In genomic region chr5:120466337-120467006, GRCh38 we compare ENCODE assay signal across 13 cellular contexts. TPM values are rescaled to one million over a fixed set of nuclear protein-coding genes. Genes with fewer than 3 reads are reported as not detected.
DNase-seq lines count a peak whose midpoint lies in the region; FAIRE-seq and TF ChIP-seq lines count a peak whose summit lies in the region.
"Had no signal": no experiment of that assay in that cellular context is flagged by ENCODE, and none has a peak within 500 bp of the region (broad histone marks: within the 10 kb centered on the region; RNA-seq: fewer than 3 reads in every experiment).

No MANE protein-coding gene starts in this region.

- peak overlapping the region; percentile 97 for H2AFZ ChIP-seq in astrocyte (ENCODE audit: low read depth, low read length)

- H3K27me3 Mint-ChIP-seq in astrocyte (ENCODE audit: low read depth, unreplicated experiment): no peaks in the 10 kb centered on the region

- H3K9me3 ChIP-seq in astrocyte (ENCODE audit: insufficient read depth, low read depth, low read length): no peaks in the 10 kb centered on the region
- H3K9me3 ChIP-seq in iPS-18c (ENCODE audit: control insufficient read depth, insufficient read depth, low read length): peaks cover 5% of the 10 kb centered on the region
- no peaks in the 10 kb centered on the region for H3K9me3 ChIP-seq in stomach
- no peaks in the 10 kb centered on the region for H3K9me3 ChIP-seq in kidney (ENCODE audit: control insufficient read depth in 1 of 2, low read length in 2 of 2)
- H3K9me3 ChIP-seq in A673 (ENCODE audit: low read depth, low read length, poor library complexity, severe bottlenecking): no peaks in the 10 kb centered on the region
- H3K9me3 ChIP-seq: right atrium auricular region had no signal

- H3K36me3 ChIP-seq in astrocyte (ENCODE audit: insufficient read depth, low read length) (no peaks in the 10 kb centered on the region), stomach (no peaks in the 10 kb centered on the region), kidney (ENCODE audit: control insufficient read depth in 1 of 2, insufficient read depth in 2 of 2, low read length in 2 of 2) (no peaks in the 10 kb centered on the region), A673 (ENCODE audit: insufficient read depth, low read length, poor library complexity, severe bottlenecking) (no peaks in the 10 kb centered on the region)
- H3K36me3 ChIP-seq: right atrium auricular region had no signal

- 57 to 65% (median 64%) methylated on average over 4 of the region's 4 CpGs for WGBS in stomach, 5 donors

- H3K36me3 Mint-ChIP-seq in astrocyte (ENCODE audit: low read depth, unreplicated experiment): no peaks in the 10 kb centered on the region

- no peak overlapping the region for H3K27ac Mint-ChIP-seq in astrocyte (ENCODE audit: unreplicated experiment)
- H3K27ac Mint-ChIP-seq: activated T-cell treated with anti-CD3 and anti-CD28 coated beads, Interleukin-2, amount 50 U/mL, for 24 hours had no signal

- FAIRE-seq in astrocyte (lab: Jason Lieb, UNC) (peak; percentile 47), kidney (lab: Jason Lieb, UNC) (no peak)
- FAIRE-seq: RCC 7860 had no signal

- intact Hi-C loops in stomach (cut with DNase I; ENCODE audit: low total_unique reads) (no loop called here), kidney (cut with DNase I) (no loop called here), A673 (cut with micrococcal nuclease; ENCODE audit: unreplicated experiment) (no loop called here)

- H3K27ac ChIP-seq in astrocyte (ENCODE audit: low read depth, low read length) (peak overlapping the region; percentile 74), stomach (peak overlapping the region in 1 of 5 donors; percentile 79), kidney (ENCODE audit: low read depth in 2 of 2, low read length in 2 of 2) (no peak overlapping the region), A673 (ENCODE audit: low read depth, low read length, poor library complexity, severe bottlenecking) (no peak overlapping the region)

- H3K27me3 ChIP-seq in astrocyte (ENCODE audit: insufficient read depth, low read length) (no peaks in the 10 kb centered on the region), stomach (peaks cover 0 to 44% (median 21%) of the 10 kb centered on the region in 3 donors), A673 (replicated peaks; ENCODE audit: insufficient read depth, low read depth, low read length, poor library complexity) (peaks cover 53% of the 10 kb centered on the region)
- H3K27me3 ChIP-seq: right atrium auricular region had no signal

- peak overlapping the region; percentile 96 for H3K4me2 ChIP-seq in astrocyte (ENCODE audit: low read length)

- BruUV-seq in A673 (replicated peaks; lab: Mats Ljungman, UMichigan): no TSS peak

- peaks cover 5% of the 10 kb centered on the region for H3K4me1 Mint-ChIP-seq in astrocyte (ENCODE audit: low read depth, unreplicated experiment)

- no peak for TF ChIP-seq EP300 in stomach (IDR thresholded peaks at IDR 0.05)

- peak overlapping the region; percentile 81 for H3K4me3 ChIP-seq in HFF-Myc (replicated peaks; ENCODE audit: low read depth, low read length)
- peak overlapping the region; percentile 95 for H3K4me3 ChIP-seq in astrocyte (ENCODE audit: insufficient read depth, low read depth, low read length)
- 0 out of 2 replicates have a peak overlapping the region, but pooled peaks have one; percentile 73 for H3K4me3 ChIP-seq in iPS-18c (ENCODE audit: insufficient read depth, low read depth, low read length)
- peak overlapping the region; percentile 54 to 61 (median 56) for H3K4me3 ChIP-seq in stomach
- peak overlapping the region in 1 of 2 donors; percentile 47 for H3K4me3 ChIP-seq in kidney (ENCODE audit: low read length in 2 of 2)
- no peak overlapping the region for H3K4me3 ChIP-seq in A673 (ENCODE audit: low read depth, low read length, poor library complexity, severe bottlenecking)

- POLR2A ChIA-PET in A673 (lab: Charles Lee; ENCODE audit: low non-redundant PET): no interaction called here

- peaks cover 4% of the 10 kb centered on the region for H3K4me1 ChIP-seq in astrocyte (ENCODE audit: insufficient read depth, low read length)
- H3K4me1 ChIP-seq in stomach: peaks cover 15 to 32% (median 22%) of the 10 kb centered on the region in 4 donors
- peaks cover 0 to 5% of the 10 kb centered on the region in 2 donors for H3K4me1 ChIP-seq in kidney (ENCODE audit: control insufficient read depth in 1 of 2, insufficient read depth in 1 of 2, low read depth in 1 of 2, low read length in 2 of 2)
- H3K4me1 ChIP-seq in A673 (ENCODE audit: insufficient read depth, low read length, poor library complexity, severe bottlenecking): peaks cover 8% of the 10 kb centered on the region

- CTCF ChIA-PET in A673 (lab: Charles Lee): no interaction called here

- no peak for TF ChIP-seq POLR2A in stomach (IDR thresholded peaks at IDR 0.05)

- no peaks in the 10 kb centered on the region for H3K9me3 Mint-ChIP-seq in astrocyte (ENCODE audit: unreplicated experiment)
- H3K9me3 Mint-ChIP-seq: activated T-cell treated with anti-CD3 and anti-CD28 coated beads, Interleukin-2, amount 50 U/mL, for 24 hours had no signal

- TF ChIP-seq CTCF in HFF-Myc (IDR thresholded peaks at IDR 0.05; ENCODE audit: low read depth, low read length, missing control alignments) (no peak), astrocyte (IDR thresholded peaks at IDR 0.05; ENCODE audit: insufficient read depth, low read depth, low read length) (no peak), stomach (IDR thresholded peaks at IDR 0.05) (no peak), kidney (IDR thresholded peaks at IDR 0.05; ENCODE audit: borderline replicate concordance, extremely low read depth, insufficient read depth) (no peak), A673 (conservative IDR thresholded peaks at IDR 0.05; ENCODE audit: low read depth, low read length) (no peak)

- no peaks in the 10 kb centered on the region for H4K20me1 ChIP-seq in astrocyte (ENCODE audit: insufficient read depth, low read length)

- H3K79me2 ChIP-seq in astrocyte (ENCODE audit: insufficient read depth, low read length): peaks cover 71% of the 10 kb centered on the region

- DNase-seq in HFF-Myc (ENCODE audit: extremely low read depth, low read depth) (no peak), astrocyte (ENCODE audit: low read depth) (peak; percentile 15), stomach (no peak), kidney (no peak), A673 (ENCODE audit: low spot score) (no peak), nucleus accumbens (lab: John Stamatoyannopoulos, UW) (no peak), T-helper 1 cell (no peak)
- DNase-seq: activated T-cell treated with anti-CD3 and anti-CD28 coated beads, Interleukin-2, amount 50 U/mL, for 24 hours; MM.1S had no signal

- H3K9ac ChIP-seq in astrocyte (ENCODE audit: low read length) (peak overlapping the region; percentile 91), kidney (ENCODE audit: low read length in 2 of 2) (no peak overlapping the region)

- peak overlapping the region; percentile 91 for H3K4me3 Mint-ChIP-seq in astrocyte (ENCODE audit: unreplicated experiment)
- H3K4me3 Mint-ChIP-seq: activated T-cell treated with anti-CD3 and anti-CD28 coated beads, Interleukin-2, amount 50 U/mL, for 24 hours had no signal

RNA-seq across cellular contexts. Expression of gene PRR16, which starts 2.4 kb away (rescaled TPM):
- total RNA-seq in astrocyte: 8.8 and 9.1 TPM in 2 replicates
- 10 to 100 TPM in 2 of 5 donors, 1 to 10 TPM in 3; 2.2 to 40.8 (median 5.9) TPM for total RNA-seq in stomach
- polyA plus RNA-seq in stomach: 10 to 100 TPM in 2 of 3 donors, 1 to 10 TPM in 1; 1.3 to 20.9 (median 15.5) TPM
- total RNA-seq in kidney: 3.6 TPM
- polyA plus RNA-seq in kidney (ENCODE audit: insufficient read depth, low read depth, low replicate concordance): 2.4 TPM
- total RNA-seq in A673 (2021): not detected in 2 replicates
- total RNA-seq: left lobe of liver had no signal
